In genomic region chr1:45583666-45584350, GRCh38 we compare ENCODE assay signal across 1 cellular context.
TF ChIP-seq lines count a peak whose summit lies in the region.

NASP (plus strand) TSS chr1:45584041; CDS start chr1:45584147, 106 bp downstream.

TF ChIP-seq in HepG2, 621 proteins besides CTCF, POLR2A, EP300 and RAD21 (continued from another document and continues in another):
- TF ChIP-seq ZNF709 (CRISPR knock-in tag; IDR thresholded peaks at IDR 0.05) (peak; percentile 56; the same call in 1 of the 2 replicates), FOXO4 (CRISPR knock-in tag; conservative IDR thresholded peaks at IDR 0.05) (no peak), HNF4G (IDR thresholded peaks at IDR 0.05; ENCODE audit: borderline replicate concordance, low read depth, low read length) (no peak), HNF4G (CRISPR knock-in tag; IDR thresholded peaks at IDR 0.05; ENCODE audit: borderline replicate concordance, low read depth) (no peak), ZNF430 (CRISPR knock-in tag; IDR thresholded peaks at IDR 0.05) (peak; percentile 61; the same call in 1 of the 2 replicates), ZBTB7B (CRISPR knock-in tag; IDR thresholded peaks at IDR 0.05) (peak; percentile 43; the same call in 1 of the 2 replicates), MLXIP (CRISPR knock-in tag; IDR thresholded peaks at IDR 0.05; ENCODE audit: borderline replicate concordance) (no peak), THAP8 (CRISPR knock-in tag; IDR thresholded peaks at IDR 0.05; ENCODE audit: borderline replicate concordance) (peak; percentile 46; the same call in 1 of the 2 replicates), ZNF350 (CRISPR knock-in tag; IDR thresholded peaks at IDR 0.05; ENCODE audit: borderline replicate concordance, low read depth) (no peak; the same call in 1 of the 2 replicates), KMT2A (CRISPR knock-in tag; IDR thresholded peaks at IDR 0.05) (peak; percentile 28; the same call in 1 of the 2 replicates), THRA (CRISPR knock-in tag; IDR thresholded peaks at IDR 0.05; ENCODE audit: borderline replicate concordance) (no peak), PRDM10 (CRISPR knock-in tag; IDR thresholded peaks at IDR 0.05; ENCODE audit: low read depth) (no peak; the same call in 1 of the 2 replicates), GABPB1 (CRISPR knock-in tag; IDR thresholded peaks at IDR 0.05) (peak; percentile 90), ZNF33B (CRISPR knock-in tag; IDR thresholded peaks at IDR 0.05) (no peak), SRF (IDR thresholded peaks at IDR 0.05; ENCODE audit: low read depth, low read length) (no peak), ZNF598 (CRISPR knock-in tag; IDR thresholded peaks at IDR 0.05; ENCODE audit: borderline replicate concordance) (no peak), ZNF331 (CRISPR knock-in tag; IDR thresholded peaks at IDR 0.05) (0 out of 2 replicates have a peak, but pooled peaks have one; percentile 10), NFYC (CRISPR knock-in tag; IDR thresholded peaks at IDR 0.05) (no peak), SIX4 (CRISPR knock-in tag; IDR thresholded peaks at IDR 0.05) (no peak), TBX3 (IDR thresholded peaks at IDR 0.05; ENCODE audit: borderline replicate concordance) (0 out of 2 replicates have a peak, but pooled peaks have one; percentile 29), SNAI1 (CRISPR knock-in tag; IDR thresholded peaks at IDR 0.05; ENCODE audit: borderline replicate concordance) (no peak), BCLAF1 (IDR thresholded peaks at IDR 0.05) (no peak), SIN3A (IDR thresholded peaks at IDR 0.05; ENCODE audit: borderline replicate concordance, low read depth, low read length) (peak; percentile 87; the same call in 1 of the 2 replicates), HMG20B (CRISPR knock-in tag; conservative IDR thresholded peaks at IDR 0.05) (no peak), ZNF576 (CRISPR knock-in tag; IDR thresholded peaks at IDR 0.05) (peak; percentile 16; the same call in 1 of the 2 replicates), ZNF24 (IDR thresholded peaks at IDR 0.05) (peak; percentile 50; the same call in 1 of the 2 replicates), MTF2 (CRISPR knock-in tag; IDR thresholded peaks at IDR 0.05; ENCODE audit: borderline replicate concordance) (no peak), CBX2 (IDR thresholded peaks at IDR 0.05; ENCODE audit: low read depth, low read length) (no peak), CBX2 (CRISPR knock-in tag; IDR thresholded peaks at IDR 0.05; ENCODE audit: low read depth) (no peak), ZNF513 (CRISPR knock-in tag; conservative IDR thresholded peaks at IDR 0.05) (peak; percentile 64; the same call in 1 of the 2 replicates), ZSCAN30 (CRISPR knock-in tag; IDR thresholded peaks at IDR 0.05) (no peak), PITX1 (CRISPR knock-in tag; IDR thresholded peaks at IDR 0.05) (peak; percentile 11; the same call in 1 of the 2 replicates), ZSCAN12 (CRISPR knock-in tag; IDR thresholded peaks at IDR 0.05) (no peak), ZBTB37 (CRISPR knock-in tag; IDR thresholded peaks at IDR 0.05) (no peak), ZNF563 (CRISPR knock-in tag; IDR thresholded peaks at IDR 0.05) (0 out of 2 replicates have a peak, but pooled peaks have one; percentile 34), REST (IDR thresholded peaks at IDR 0.05; ENCODE audit: borderline replicate concordance in 1 of 2, low read depth in 1 of 2, low read length in 2 of 2) (peak in 1 of 2 experiments; percentile 39; a peak in 1 of 4 replicates), SUZ12 (IDR thresholded peaks at IDR 0.05; ENCODE audit: low read depth, low read length) (no peak)
